8 cellular contexts compared by ENCODE assay signal in the genomic region with DNA sequence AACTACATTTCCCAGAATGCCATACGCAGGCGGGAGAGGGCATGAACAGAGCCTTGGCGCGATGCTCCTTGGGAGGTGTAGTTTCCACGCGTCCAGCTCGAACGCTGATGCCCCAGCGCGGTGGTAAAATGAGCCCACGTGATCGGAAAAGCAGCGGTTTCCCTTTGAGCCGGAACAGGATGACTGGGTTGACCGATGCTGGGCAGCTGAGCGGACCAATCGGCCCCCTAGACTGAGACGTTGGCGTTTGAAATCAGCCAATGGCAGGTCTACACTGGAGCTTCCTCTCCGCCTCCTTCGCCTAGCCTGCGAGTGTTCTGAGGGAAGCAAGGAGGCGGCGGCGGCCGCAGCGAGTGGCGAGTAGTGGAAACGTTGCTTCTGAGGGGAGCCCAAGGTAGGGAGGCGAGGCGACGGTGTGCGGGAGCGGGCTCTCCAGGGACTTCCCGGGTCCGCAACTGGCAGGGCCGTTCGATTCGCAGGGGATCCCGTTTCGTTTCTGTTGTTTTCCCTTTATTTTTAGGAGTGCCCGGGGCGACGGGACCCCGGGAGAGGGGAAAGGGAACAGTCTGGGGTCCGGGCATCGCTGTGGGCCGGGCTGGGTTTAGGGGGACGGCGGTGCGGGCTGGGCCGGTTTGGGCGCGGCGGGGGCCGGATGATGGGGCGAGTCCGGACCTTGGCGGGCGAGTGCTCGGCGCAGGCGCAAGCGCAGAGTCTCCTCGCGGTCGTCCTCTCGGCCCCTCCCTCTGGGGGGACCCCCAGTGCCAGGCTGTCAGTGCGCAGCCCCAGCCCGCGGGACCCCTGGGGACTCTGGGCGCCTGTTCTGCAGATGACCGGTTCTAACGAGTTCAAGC. TPM values are rescaled to one million over a fixed set of nuclear protein-coding genes. Genes with fewer than 3 reads are reported as not detected.
DNase-seq lines count a peak whose midpoint lies in the region; ATAC-seq and TF ChIP-seq lines count a peak whose summit lies in the region.

A gene with protein sequence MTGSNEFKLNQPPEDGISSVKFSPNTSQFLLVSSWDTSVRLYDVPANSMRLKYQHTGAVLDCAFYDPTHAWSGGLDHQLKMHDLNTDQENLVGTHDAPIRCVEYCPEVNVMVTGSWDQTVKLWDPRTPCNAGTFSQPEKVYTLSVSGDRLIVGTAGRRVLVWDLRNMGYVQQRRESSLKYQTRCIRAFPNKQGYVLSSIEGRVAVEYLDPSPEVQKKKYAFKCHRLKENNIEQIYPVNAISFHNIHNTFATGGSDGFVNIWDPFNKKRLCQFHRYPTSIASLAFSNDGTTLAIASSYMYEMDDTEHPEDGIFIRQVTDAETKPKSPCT (plus strand): TSS at position 311 of the 851 bp plus-strand sequence. CDS start 516 bp downstream, at position 827.

- TF ChIP-seq CTCF in activated B cell treated with CpG ODN at 0.5 μM for 24 hours (IDR thresholded peaks at IDR 0.05) = no peak

- peak within 1 kb of the TSS; percentile 77 for H3K27ac ChIP-seq in caudate nucleus (ENCODE audit: low read depth, low read length)

- no peaks in the 10 kb centered on the region for H3K9me3 Mint-ChIP-seq in activated B cell treated with CpG ODN at 0.5 μM for 24 hours
- no peaks in the 10 kb centered on the region for H3K9me3 Mint-ChIP-seq in immature natural killer cell

- peak; percentile 93 for TF ChIP-seq POLR2A in GM18951 (IDR thresholded peaks at IDR 0.05; ENCODE audit: extremely low read depth, insufficient read depth, insufficient read length)

- peak within 1 kb of the TSS; percentile 100 for H3K4me3 Mint-ChIP-seq in activated B cell treated with CpG ODN at 0.5 μM for 24 hours
- H3K4me3 Mint-ChIP-seq in immature natural killer cell = peak within 1 kb of the TSS; percentile 99 to 100 (median 99)

- H3K27me3 Mint-ChIP-seq in activated B cell treated with CpG ODN at 0.5 μM for 24 hours (peaks cover 13% of the 10 kb centered on the region), immature natural killer cell (ENCODE audit: low read depth in 3 of 3) (peaks cover 22 to 39% (median 29%) of the 10 kb centered on the region in 3 donors)

- in situ Hi-C loops in GM18951 (cut with MboI; ENCODE audit: low sequenced_read_pairs, unreplicated experiment) = loop anchor here (10.0 kb wide), 1 partner anchor 240 kb away; no protein-coding TSS in a partner anchor

- DNase-seq in AG08395 (ENCODE audit: low spot score) (peak; percentile 100), NCI-H345 (lab: John Stamatoyannopoulos, UW) (peak; percentile 98), activated B cell treated with CpG ODN at 0.5 μM for 24 hours (peak; percentile 80), caudate nucleus (lab: John Stamatoyannopoulos, UW) (peak; percentile 87 to 100 (median 99)), immature natural killer cell (peak; percentile 96), smooth muscle cell of the brain vasculature (ENCODE audit: low read depth, low spot score) (peak; percentile 99)

- POLR2A ChIA-PET in activated B cell treated with CpG ODN at 0.5 μM for 24 hours (lab: Charles Lee) = interaction anchor here (0.6 to 2.0 kb wide), 19 partner anchors 9 to 1307 kb away, joined by 3 to 18 read pairs (median 4); a partner anchor contains a TSS

- intact Hi-C loops in activated B cell treated with CpG ODN at 0.5 μM for 24 hours (cut with micrococcal nuclease) = loop anchor here (1.0 to 5.0 kb wide), 12 partner anchors 87 to 1763 kb away; a partner anchor contains a TSS

- H3K27ac Mint-ChIP-seq in activated B cell treated with CpG ODN at 0.5 μM for 24 hours (peak within 1 kb of the TSS; percentile 99), immature natural killer cell (peak within 1 kb of the TSS; percentile 94 to 99 (median 98))

- ATAC-seq in HG03196 (IDR thresholded peaks at IDR 0.05; ENCODE audit: unreplicated experiment) (peak; percentile 95), activated B cell treated with CpG ODN at 0.5 μM for 24 hours (ENCODE audit: low read depth) (peak; percentile 91)

- CTCF ChIA-PET in activated B cell treated with CpG ODN at 0.5 μM for 24 hours (lab: Charles Lee) = interaction anchor here (0.9 to 2.2 kb wide), 5 partner anchors 9 to 148 kb away, joined by 3 to 7 read pairs (median 4); no protein-coding TSS in a partner anchor

- H3K4me1 Mint-ChIP-seq in activated B cell treated with CpG ODN at 0.5 μM for 24 hours (peaks cover 73% of the 10 kb centered on the region), immature natural killer cell (peaks cover 63 to 74% of the 10 kb centered on the region in 2 donors)

- H3K36me3 Mint-ChIP-seq in activated B cell treated with CpG ODN at 0.5 μM for 24 hours (ENCODE audit: low read depth) = peaks cover 48% of the 10 kb centered on the region
- peaks cover 14 to 28% (median 17%) of the 10 kb centered on the region in 3 donors for H3K36me3 Mint-ChIP-seq in immature natural killer cell

RNA-seq across cellular contexts. Expression of the gene that starts here (rescaled TPM):
- 137 and 141 TPM in 2 replicates for total RNA-seq in activated B cell treated with CpG ODN at 0.5 μM for 24 hours
- polyA plus RNA-seq in immature natural killer cell = 100 to 1,000 TPM; 203 to 348 (median 203) TPM

Comparison
In these comparisons a context has a peak if more than half of its experiments do, and no peak if none do; other contexts are left out.
1. Peak in every context shown above with its lines: DNase-seq, ATAC-seq and H3K27ac ChIP-seq.